ENCODE assay signal across 16 cellular contexts in genomic region chr7:4851459-4852422, GRCh38. TPM values are rescaled to one million over a fixed set of nuclear protein-coding genes. Genes with fewer than 3 reads are reported as not detected.
DNase-seq lines count a peak whose midpoint lies in the region; ATAC-seq and TF ChIP-seq lines count a peak whose summit lies in the region.
"Had no signal": no experiment of that assay in that cellular context is flagged by ENCODE, and none has a peak within 500 bp of the region (broad histone marks: within the 10 kb centered on the region; RNA-seq: fewer than 3 reads in every experiment).

No MANE protein-coding gene starts in this region.

- no peaks in the 10 kb centered on the region for H3K36me3 ChIP-seq in right atrium auricular region
- H3K36me3 ChIP-seq: SJSA1, thyroid gland had no signal

- no peaks in the 10 kb centered on the region for H3K36me3 Mint-ChIP-seq in activated CD8-positive, alpha-beta memory T cell treated with anti-CD3 and anti-CD28 coated beads, Interleukin-2, amount 10 ng/mL, durations not matched to agents 7 days and 5 days

- no peaks in the 10 kb centered on the region for H3K9me3 Mint-ChIP-seq in activated CD8-positive, alpha-beta memory T cell treated with anti-CD3 and anti-CD28 coated beads, Interleukin-2, amount 10 ng/mL, durations not matched to agents 7 days and 5 days (ENCODE audit: low read depth)
- peaks cover 0 to 4% of the 10 kb centered on the region in 2 donors for H3K9me3 Mint-ChIP-seq in stimulated activated naive CD8-positive, alpha-beta T cell treated with anti-CD3 and anti-CD28 coated beads, Interleukin-15, amount 100 ng/mL, for 72 hours

- H3K27ac ChIP-seq in right atrium auricular region = no peak overlapping the region
- H3K27ac ChIP-seq: SJSA1, thyroid gland had no signal

- no peak for DNase-seq in activated CD8-positive, alpha-beta memory T cell treated with anti-CD3 and anti-CD28 coated beads, Interleukin-2, amount 10 ng/mL, durations not matched to agents 7 days and 5 days
- DNase-seq in activated CD8-positive, alpha-beta memory T cell treated with anti-CD3 and anti-CD28 coated beads, Interleukin-2, amount 50 U/mL, for 4 hours = no peak
- DNase-seq in NCI-H226 (peak; percentile 24), amniotic epithelial cell (ENCODE audit: low read depth) (peak; percentile 10), activated gamma-delta T cell (lab: John Stamatoyannopoulos, UW) (no peak), right atrium auricular region (ENCODE audit: low spot score) (no peak)
- no peak for DNase-seq in stimulated activated naive CD8-positive, alpha-beta T cell treated with anti-CD3 and anti-CD28 coated beads, Interleukin-15, amount 100 ng/mL, for 72 hours
- DNase-seq: activated CD4-positive, alpha-beta T cell treated with anti-CD3 and anti-CD28 coated beads for 48 hours; activated gamma-delta T cell treated with Interleukin-2 at 50 U/mL for 16 hours; cerebellar nuclear complex; NCI-H1105 treated with DMSO at 0.1 percent for 48 hours; NCI-H526; right cardiac atrium; thyroid gland had no signal

- peaks cover 8% of the 10 kb centered on the region for H3K27me3 Mint-ChIP-seq in activated CD8-positive, alpha-beta memory T cell treated with anti-CD3 and anti-CD28 coated beads, Interleukin-2, amount 10 ng/mL, durations not matched to agents 7 days and 5 days
- H3K27me3 Mint-ChIP-seq in stimulated activated naive CD8-positive, alpha-beta T cell treated with anti-CD3 and anti-CD28 coated beads, Interleukin-15, amount 100 ng/mL, for 72 hours = no peaks in the 10 kb centered on the region

- no peak overlapping the region for H3K4me3 Mint-ChIP-seq in activated CD8-positive, alpha-beta memory T cell treated with anti-CD3 and anti-CD28 coated beads, Interleukin-2, amount 10 ng/mL, durations not matched to agents 7 days and 5 days
- no peak overlapping the region for H3K4me3 Mint-ChIP-seq in stimulated activated naive CD8-positive, alpha-beta T cell treated with anti-CD3 and anti-CD28 coated beads, Interleukin-15, amount 100 ng/mL, for 72 hours

- CTCF ChIA-PET in activated CD8-positive, alpha-beta memory T cell treated with anti-CD3 and anti-CD28 coated beads, Interleukin-2, amount 10 ng/mL, durations not matched to agents 7 days and 5 days (lab: Charles Lee) = no interaction called here

- H3K27ac Mint-ChIP-seq in activated CD8-positive, alpha-beta memory T cell treated with anti-CD3 and anti-CD28 coated beads, Interleukin-2, amount 10 ng/mL, durations not matched to agents 7 days and 5 days = no peak overlapping the region
- no peak overlapping the region for H3K27ac Mint-ChIP-seq in stimulated activated naive CD8-positive, alpha-beta T cell treated with anti-CD3 and anti-CD28 coated beads, Interleukin-15, amount 100 ng/mL, for 72 hours

- no peaks in the 10 kb centered on the region for H3K27me3 ChIP-seq in right atrium auricular region
- H3K27me3 ChIP-seq: SJSA1, thyroid gland had no signal

- H3K9me3 ChIP-seq in right atrium auricular region = peaks cover 0 to 15% of the 10 kb centered on the region in 2 donors
- H3K9me3 ChIP-seq: thyroid gland had no signal

- H3K4me1 Mint-ChIP-seq in activated CD8-positive, alpha-beta memory T cell treated with anti-CD3 and anti-CD28 coated beads, Interleukin-2, amount 10 ng/mL, durations not matched to agents 7 days and 5 days = peaks cover 8% of the 10 kb centered on the region
- peaks cover 14% of the 10 kb centered on the region for H3K4me1 Mint-ChIP-seq in stimulated activated naive CD8-positive, alpha-beta T cell treated with anti-CD3 and anti-CD28 coated beads, Interleukin-15, amount 100 ng/mL, for 72 hours

- no peak overlapping the region for H3K4me3 ChIP-seq in right atrium auricular region
- H3K4me3 ChIP-seq: SJSA1, thyroid gland had no signal

- ATAC-seq in activated CD8-positive, alpha-beta memory T cell treated with anti-CD3 and anti-CD28 coated beads, Interleukin-2, amount 10 ng/mL, durations not matched to agents 7 days and 5 days = peak; percentile 67
- ATAC-seq in stimulated activated naive CD8-positive, alpha-beta T cell treated with anti-CD3 and anti-CD28 coated beads, Interleukin-15, amount 100 ng/mL, for 72 hours = peak; percentile 79
- ATAC-seq in GM21717 (IDR thresholded peaks at IDR 0.05; ENCODE audit: unreplicated experiment) = no peak
- ATAC-seq: right cardiac atrium had no signal

- TF ChIP-seq CTCF in right atrium auricular region (IDR thresholded peaks at IDR 0.05) = no peak

- no peaks in the 10 kb centered on the region for H3K4me1 ChIP-seq in right atrium auricular region
- H3K4me1 ChIP-seq: SJSA1, thyroid gland had no signal

RNA-seq across cellular contexts. Expression of gene PAPOLB, which starts 10.1 kb away (rescaled TPM):
- under 1 TPM in 1 of 2 experiments, not detected in 1; 0.06 TPM for total RNA-seq in activated CD8-positive, alpha-beta memory T cell treated with anti-CD3 and anti-CD28 coated beads, Interleukin-2, amount 10 ng/mL, durations not matched to agents 7 days and 5 days
- total RNA-seq in right atrium auricular region = under 1 TPM; 0.11 to 0.28 TPM
- total RNA-seq: SJSA1 had no signal

RNA-seq across cellular contexts. Expression of gene RADIL, which starts 31.8 kb away (rescaled TPM):
- total RNA-seq in activated CD8-positive, alpha-beta memory T cell treated with anti-CD3 and anti-CD28 coated beads, Interleukin-2, amount 10 ng/mL, durations not matched to agents 7 days and 5 days = under 1 TPM in 1 of 2 experiments, not detected in 1; 0.12 TPM
- 10 to 100 TPM in 1 of 2 donors, 1 to 10 TPM in 1; 7.7 to 16.0 TPM for total RNA-seq in right atrium auricular region

Comparison
In these comparisons a context has a peak if more than half of its experiments do, and no peak if none do; other contexts are left out.
1. DNase-seq: peak in NCI-H226 (single experiment) and amniotic epithelial cell (single experiment); none in activated CD8-positive, alpha-beta memory T cell treated with anti-CD3 and anti-CD28 coated beads, Interleukin-2, amount 10 ng/mL, durations not matched to agents 7 days and 5 days (single experiment), activated CD8-positive, alpha-beta memory T cell treated with anti-CD3 and anti-CD28 coated beads, Interleukin-2, amount 50 U/mL, for 4 hours (single experiment), stimulated activated naive CD8-positive, alpha-beta T cell treated with anti-CD3 and anti-CD28 coated beads, Interleukin-15, amount 100 ng/mL, for 72 hours (0 of 2), activated gamma-delta T cell (single experiment) and right atrium auricular region (single experiment).
2. RNA of gene RADIL, which starts 31.8 kb away (total RNA-seq): 7.7 to 16.0 TPM in right atrium auricular region; 0.12 TPM in activated CD8-positive, alpha-beta memory T cell treated with anti-CD3 and anti-CD28 coated beads, Interleukin-2, amount 10 ng/mL, durations not matched to agents 7 days and 5 days; every median in the first group is over 4 times any median in the second.